13 cellular contexts compared by ENCODE assay signal in genomic region chr19:19155495-19156219, GRCh38. TPM values are rescaled to one million over a fixed set of nuclear protein-coding genes. Genes with fewer than 3 reads are reported as not detected.
DNase-seq lines count a peak whose midpoint lies in the region; ATAC-seq, FAIRE-seq and TF ChIP-seq lines count a peak whose summit lies in the region.
"Had no signal": no experiment of that assay in that cellular context is flagged by ENCODE, and none has a peak within 500 bp of the region (broad histone marks: within the 10 kb centered on the region; RNA-seq: fewer than 3 reads in every experiment).

No MANE protein-coding gene starts in this region.

- no peak for ATAC-seq in A549
- peak; percentile 60 for ATAC-seq in GM19043 (IDR thresholded peaks at IDR 0.05; ENCODE audit: low read depth, unreplicated experiment)
- ATAC-seq in HG02588 (IDR thresholded peaks at IDR 0.05; ENCODE audit: unreplicated experiment): peak; percentile 62
- peak; percentile 57 for ATAC-seq in HG03457 (IDR thresholded peaks at IDR 0.05; ENCODE audit: unreplicated experiment)
- ATAC-seq in activated naive CD8-positive, alpha-beta T cell treated with anti-CD3 and anti-CD28 coated beads, Interleukin-2, amount 50 U/mL, for 24 hours: no peak
- ATAC-seq in stimulated activated naive CD8-positive, alpha-beta T cell treated with anti-CD3 and anti-CD28 coated beads, Interleukin-15, amount 100 ng/mL, for 72 hours: no peak

- no peak overlapping the region for H3K27ac Mint-ChIP-seq in activated naive CD8-positive, alpha-beta T cell treated with anti-CD3 and anti-CD28 coated beads, Interleukin-2, amount 50 U/mL, for 24 hours
- peak overlapping the region in 1 of 2 donors; percentile 22 for H3K27ac Mint-ChIP-seq in stimulated activated naive CD8-positive, alpha-beta T cell treated with anti-CD3 and anti-CD28 coated beads, Interleukin-15, amount 100 ng/mL, for 72 hours

- no peak for TF ChIP-seq CTCF in A549 (IDR thresholded peaks at IDR 0.05)

- no peak overlapping the region for H3K27ac ChIP-seq in A549
- H3K27ac ChIP-seq: ascending aorta had no signal

- H3K27me3 Mint-ChIP-seq in activated naive CD8-positive, alpha-beta T cell treated with anti-CD3 and anti-CD28 coated beads, Interleukin-2, amount 50 U/mL, for 24 hours: no peaks in the 10 kb centered on the region
- H3K27me3 Mint-ChIP-seq in stimulated activated naive CD8-positive, alpha-beta T cell treated with anti-CD3 and anti-CD28 coated beads, Interleukin-15, amount 100 ng/mL, for 72 hours: no peaks in the 10 kb centered on the region

- no peak for TF ChIP-seq EP300 in A549 (IDR thresholded peaks at IDR 0.05)

- no peaks in the 10 kb centered on the region for H3K9me3 Mint-ChIP-seq in activated naive CD8-positive, alpha-beta T cell treated with anti-CD3 and anti-CD28 coated beads, Interleukin-2, amount 50 U/mL, for 24 hours
- no peaks in the 10 kb centered on the region for H3K9me3 Mint-ChIP-seq in stimulated activated naive CD8-positive, alpha-beta T cell treated with anti-CD3 and anti-CD28 coated beads, Interleukin-15, amount 100 ng/mL, for 72 hours

- POLR2A ChIA-PET in A549 (lab: Yijun Ruan, JAX): no interaction called here

- no peaks in the 10 kb centered on the region for H3K9me3 ChIP-seq in A549
- H3K9me3 ChIP-seq: ascending aorta had no signal

- H3K4me3 Mint-ChIP-seq in activated naive CD8-positive, alpha-beta T cell treated with anti-CD3 and anti-CD28 coated beads, Interleukin-2, amount 50 U/mL, for 24 hours: no peak overlapping the region
- no peak overlapping the region for H3K4me3 Mint-ChIP-seq in stimulated activated naive CD8-positive, alpha-beta T cell treated with anti-CD3 and anti-CD28 coated beads, Interleukin-15, amount 100 ng/mL, for 72 hours

- no peak for TF ChIP-seq POLR2A in A549 (IDR thresholded peaks at IDR 0.05; ENCODE audit: low read length)

- CTCF ChIA-PET in A549 (lab: Yijun Ruan, JAX): interaction anchor here (0.8 to 2.9 kb wide), 7 partner anchors 10 to 70 kb away, joined by 3 to 21 read pairs (median 4); no protein-coding TSS in a partner anchor

- WGBS in A549 (ENCODE audit: missing lambda C conversion rate): 76% methylated on average over 8 of the region's 10 CpGs

- no peaks in the 10 kb centered on the region for H3K4me1 ChIP-seq in A549
- H3K4me1 ChIP-seq: ascending aorta had no signal

- DNase-seq in A549 (ENCODE audit: low read depth in 1 of 2, low spot score in 1 of 2) (no peak), mucosa of gallbladder (ENCODE audit: low spot score) (no peak)
- no peak for DNase-seq in activated naive CD8-positive, alpha-beta T cell treated with anti-CD3 and anti-CD28 coated beads, Interleukin-2, amount 50 U/mL, for 24 hours
- DNase-seq in stimulated activated CD8-positive, alpha-beta memory T cell treated with anti-CD3 and anti-CD28 coated beads, Interleukin-4, amount 100 ng/mL, for 48 hours: no peak
- DNase-seq in stimulated activated naive CD8-positive, alpha-beta T cell treated with anti-CD3 and anti-CD28 coated beads, Interleukin-15, amount 100 ng/mL, for 72 hours: no peak
- DNase-seq: MV-4-11, small intestine had no signal

- H3K4me1 Mint-ChIP-seq in activated naive CD8-positive, alpha-beta T cell treated with anti-CD3 and anti-CD28 coated beads, Interleukin-2, amount 50 U/mL, for 24 hours: peaks cover 7% of the 10 kb centered on the region
- H3K4me1 Mint-ChIP-seq in stimulated activated naive CD8-positive, alpha-beta T cell treated with anti-CD3 and anti-CD28 coated beads, Interleukin-15, amount 100 ng/mL, for 72 hours: peaks cover 4% of the 10 kb centered on the region

- H3K4me2 ChIP-seq in A549: no peak overlapping the region

- TF ChIP-seq RAD21 in A549 (conservative IDR thresholded peaks at IDR 0.05 in 1 of 2, IDR thresholded peaks at IDR 0.05 in 1 of 2): no peak

- H3K36me3 Mint-ChIP-seq in activated naive CD8-positive, alpha-beta T cell treated with anti-CD3 and anti-CD28 coated beads, Interleukin-2, amount 50 U/mL, for 24 hours (ENCODE audit: low read depth): peaks cover 13% of the 10 kb centered on the region

- FAIRE-seq in A549 (lab: Jason Lieb, UNC): no peak
- FAIRE-seq: A204.1, endothelial cell of umbilical vein, small intestine had no signal

- H3K4me3 ChIP-seq in A549: no peak overlapping the region
- H3K4me3 ChIP-seq: ascending aorta had no signal

TF ChIP-seq in A549, 52 proteins besides CTCF, POLR2A, EP300 and RAD21:
- TF ChIP-seq EHMT2 (IDR thresholded peaks at IDR 0.05; ENCODE audit: low read depth): no peak
- peak; percentile 58 for TF ChIP-seq ZFP36 (IDR thresholded peaks at IDR 0.05; ENCODE audit: borderline replicate concordance, partially characterized antibody)

RNA-seq across cellular contexts. Expression of gene MEF2B, which starts 14.4 kb away (rescaled TPM):
- polyA plus RNA-seq in A549 (2011; rRNA removed): 0.10 and 0.20 TPM in 2 replicates
- 0.26 and 0.54 TPM in 2 replicates for polyA plus RNA-seq in A549 (2012; cell fraction: cytosol; rRNA removed)
- polyA plus RNA-seq in A549 (2012; cell fraction: nucleus; rRNA removed): 3.6 and 4.1 TPM in 2 replicates
- polyA plus RNA-seq in A549 (2017; fragmentation: RNase III; extraction: RNeasy Plus Mini Kit Qiagen cat#74134 plus additional on column Dnase treatment): 0.13 to 0.31 TPM (median 0.29 TPM) in 3 replicates
- 0.17 TPM in 1 of 2 replicates, not detected in the other for polyA minus RNA-seq in A549 (2011; rRNA and poly(A)+ RNA removed)
- 4.3 TPM for total RNA-seq in mucosa of gallbladder
- total RNA-seq: ascending aorta had no signal

RNA-seq across cellular contexts. Expression of gene TMEM161A, which starts 17.4 kb away (rescaled TPM):
- polyA plus RNA-seq in A549 (2011; rRNA removed): 18.3 and 19.3 TPM in 2 replicates
- 43.3 and 54.9 TPM in 2 replicates for polyA plus RNA-seq in A549 (2012; cell fraction: cytosol; rRNA removed)
- polyA plus RNA-seq in A549 (2012; cell fraction: nucleus; rRNA removed): 141 and 184 TPM in 2 replicates
- polyA plus RNA-seq in A549 (2017; fragmentation: RNase III; extraction: RNeasy Plus Mini Kit Qiagen cat#74134 plus additional on column Dnase treatment): 19.2 to 22.1 TPM (median 21.3 TPM) in 3 replicates
- 30.1 and 50.0 TPM in 2 replicates for polyA minus RNA-seq in A549 (2011; rRNA and poly(A)+ RNA removed)
- 33.2 TPM for total RNA-seq in mucosa of gallbladder

RNA-seq across cellular contexts. Expression of gene BORCS8, which starts 36.3 kb away (rescaled TPM):
- polyA plus RNA-seq in A549 (2011; rRNA removed) (7.2 and 9.1 TPM in 2 replicates), A549 (2017; fragmentation: RNase III; extraction: RNeasy Plus Mini Kit Qiagen cat#74134 plus additional on column Dnase treatment) (10.6 to 12.3 TPM (median 11.5 TPM) in 3 replicates)
- polyA plus RNA-seq in A549 (2012; cell fraction: cytosol; rRNA removed): 20.2 and 23.6 TPM in 2 replicates
- polyA plus RNA-seq in A549 (2012; cell fraction: nucleus; rRNA removed): 21.1 and 21.2 TPM in 2 replicates
- 10.7 and 12.3 TPM in 2 replicates for polyA minus RNA-seq in A549 (2011; rRNA and poly(A)+ RNA removed)
- total RNA-seq in mucosa of gallbladder: 29.8 TPM

RNA-seq across cellular contexts. Expression of gene RFXANK, which starts 36.4 kb away (rescaled TPM):
- polyA plus RNA-seq in A549 (2011; rRNA removed) (23.4 and 24.3 TPM in 2 replicates), A549 (2017; fragmentation: RNase III; extraction: RNeasy Plus Mini Kit Qiagen cat#74134 plus additional on column Dnase treatment) (30.0 to 32.3 TPM (median 30.6 TPM) in 3 replicates)
- 47.4 and 49.6 TPM in 2 replicates for polyA plus RNA-seq in A549 (2012; cell fraction: cytosol; rRNA removed)
- 100 and 110 TPM in 2 replicates for polyA plus RNA-seq in A549 (2012; cell fraction: nucleus; rRNA removed)
- 34.3 and 39.4 TPM in 2 replicates for polyA minus RNA-seq in A549 (2011; rRNA and poly(A)+ RNA removed)
- 64.7 TPM for total RNA-seq in mucosa of gallbladder

RNA-seq across cellular contexts. Expression of gene NR2C2AP, which starts 47.6 kb away (rescaled TPM):
- polyA plus RNA-seq in A549 (2011; rRNA removed): 19.3 and 20.0 TPM in 2 replicates
- 28.1 and 30.6 TPM in 2 replicates for polyA plus RNA-seq in A549 (2012; cell fraction: cytosol; rRNA removed)
- 30.0 and 32.7 TPM in 2 replicates for polyA plus RNA-seq in A549 (2012; cell fraction: nucleus; rRNA removed)
- polyA plus RNA-seq in A549 (2017; fragmentation: RNase III; extraction: RNeasy Plus Mini Kit Qiagen cat#74134 plus additional on column Dnase treatment): 24.1 to 24.8 TPM (median 24.6 TPM) in 3 replicates
- polyA minus RNA-seq in A549 (2011; rRNA and poly(A)+ RNA removed): 13.2 and 16.3 TPM in 2 replicates
- total RNA-seq in mucosa of gallbladder: 12.9 TPM

Comparison
In these comparisons a context has a peak if more than half of its experiments do, and no peak if none do; other contexts are left out.
1. ATAC-seq: peak in GM19043 (single experiment), HG02588 (single experiment) and HG03457 (single experiment); none in A549 (0 of 2), activated naive CD8-positive, alpha-beta T cell treated with anti-CD3 and anti-CD28 coated beads, Interleukin-2, amount 50 U/mL, for 24 hours (single experiment) and stimulated activated naive CD8-positive, alpha-beta T cell treated with anti-CD3 and anti-CD28 coated beads, Interleukin-15, amount 100 ng/mL, for 72 hours (single experiment).